18 cellular contexts compared by ENCODE assay signal in the genomic region with DNA sequence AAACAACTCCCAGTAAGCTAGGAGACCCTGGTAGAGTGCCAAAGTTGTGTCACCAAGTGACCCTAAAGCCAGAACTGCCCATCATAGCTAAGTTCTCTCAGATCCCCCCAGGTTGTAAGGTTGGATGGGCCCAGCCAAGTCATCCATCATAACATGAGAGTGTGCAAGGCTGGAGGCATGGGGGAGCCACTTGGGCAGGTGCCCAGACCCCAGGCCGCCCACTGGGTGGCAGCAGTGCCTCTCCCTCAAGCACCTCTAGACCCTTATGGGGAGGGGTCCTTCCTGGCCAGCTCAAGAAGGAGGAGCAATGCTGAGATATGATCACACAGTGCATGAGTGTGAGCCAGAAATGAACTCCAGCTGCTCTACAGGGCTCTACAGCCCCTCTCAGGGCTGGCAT.
DNase-seq lines count a peak whose midpoint lies in the region; ATAC-seq, FAIRE-seq and TF ChIP-seq lines count a peak whose summit lies in the region.
"Had no signal": no experiment of that assay in that cellular context is flagged by ENCODE, and none has a peak within 500 bp of the region (broad histone marks: within the 10 kb centered on the region; RNA-seq: fewer than 3 reads in every experiment).

No MANE protein-coding gene starts in this region.

- in situ Hi-C loops in Panc1 (cut with HindIII; ENCODE audit: low pct_unique_long_range_greater_than_20kb, low sequenced_read_pairs): no loop called here

- no peaks in the 10 kb centered on the region for H3K27me3 ChIP-seq in Panc1 (ENCODE audit: control insufficient read depth, insufficient read depth, low read length)
- H3K27me3 ChIP-seq: neutrophil had no signal

- no peaks in the 10 kb centered on the region for H3K36me3 Mint-ChIP-seq in effector memory CD8-positive, alpha-beta T cell (ENCODE audit: insufficient read depth)
- H3K36me3 Mint-ChIP-seq: activated naive CD4-positive, alpha-beta T cell treated with anti-CD3 and anti-CD28 coated beads, Interleukin-2, amount 50 U/mL, for 24 hours; CD4-positive, alpha-beta memory T cell had no signal

- H3K4me3 ChIP-seq in Panc1 (ENCODE audit: low read depth in 2 of 2, low read length in 2 of 2): no peak overlapping the region
- H3K4me3 ChIP-seq: coronary artery had no signal

- BruUV-seq in Panc1 (replicated peaks; lab: Mats Ljungman, UMichigan): no TSS peak

- no peak overlapping the region for H3K27ac ChIP-seq in Panc1 (ENCODE audit: low read length)
- H3K27ac ChIP-seq: coronary artery, neutrophil had no signal

- CTCF ChIA-PET in Panc1 (lab: Charles Lee): no interaction called here

- intact Hi-C loops in Panc1 (cut with micrococcal nuclease; ENCODE audit: unreplicated experiment): no loop called here

- H3K36me3 ChIP-seq in Panc1 (ENCODE audit: control insufficient read depth, insufficient read depth, low read length): no peaks in the 10 kb centered on the region
- H3K36me3 ChIP-seq: neutrophil had no signal

- H3K4me1 Mint-ChIP-seq in effector memory CD8-positive, alpha-beta T cell (ENCODE audit: low read depth in 2 of 2): no peaks in the 10 kb centered on the region
- H3K4me1 Mint-ChIP-seq: activated CD4-positive, alpha-beta memory T cell treated with anti-CD3 and anti-CD28 coated beads, Interleukin-2, amount 10 ng/mL, durations not matched to agents 7 days and 5 days; activated naive CD4-positive, alpha-beta T cell treated with anti-CD3 and anti-CD28 coated beads, Interleukin-2, amount 50 U/mL, for 24 hours; CD4-positive, alpha-beta memory T cell had no signal

- peak; percentile 36 for TF ChIP-seq CTCF in GM12874 (IDR thresholded peaks at IDR 0.05; ENCODE audit: insufficient read depth, low read depth, low read length)
- TF ChIP-seq CTCF in Panc1 (IDR thresholded peaks at IDR 0.05): peak; percentile 37; the same call in 1 of the 2 replicates

- H3K27ac Mint-ChIP-seq in effector memory CD8-positive, alpha-beta T cell: no peak overlapping the region
- H3K27ac Mint-ChIP-seq: activated CD4-positive, alpha-beta memory T cell treated with anti-CD3 and anti-CD28 coated beads, Interleukin-2, amount 10 ng/mL, durations not matched to agents 7 days and 5 days; activated naive CD4-positive, alpha-beta T cell treated with anti-CD3 and anti-CD28 coated beads, Interleukin-2, amount 50 U/mL, for 24 hours; CD4-positive, alpha-beta memory T cell had no signal

- no peak overlapping the region for H3K4me3 Mint-ChIP-seq in effector memory CD8-positive, alpha-beta T cell
- H3K4me3 Mint-ChIP-seq: activated CD4-positive, alpha-beta memory T cell treated with anti-CD3 and anti-CD28 coated beads, Interleukin-2, amount 10 ng/mL, durations not matched to agents 7 days and 5 days; activated naive CD4-positive, alpha-beta T cell treated with anti-CD3 and anti-CD28 coated beads, Interleukin-2, amount 50 U/mL, for 24 hours; CD4-positive, alpha-beta memory T cell had no signal

- POLR2A ChIA-PET in Panc1 (lab: Charles Lee): no interaction called here

- H3K9me3 ChIP-seq in Panc1 (ENCODE audit: control insufficient read depth, insufficient read depth, low read depth, low read length): no peaks in the 10 kb centered on the region
- H3K9me3 ChIP-seq: neutrophil had no signal

- H3K4me1 ChIP-seq in Panc1 (ENCODE audit: control insufficient read depth, insufficient read depth, low read length): no peaks in the 10 kb centered on the region

- peaks cover 25 to 65% of the 10 kb centered on the region in 2 donors for H3K27me3 Mint-ChIP-seq in effector memory CD8-positive, alpha-beta T cell

- no peak for FAIRE-seq in urothelium cell line (lab: Jason Lieb, UNC)

- H3K9me3 Mint-ChIP-seq in effector memory CD8-positive, alpha-beta T cell: peaks cover 0 to 5% of the 10 kb centered on the region in 2 donors
- H3K9me3 Mint-ChIP-seq: activated CD4-positive, alpha-beta memory T cell treated with anti-CD3 and anti-CD28 coated beads, Interleukin-2, amount 10 ng/mL, durations not matched to agents 7 days and 5 days; activated naive CD4-positive, alpha-beta T cell treated with anti-CD3 and anti-CD28 coated beads, Interleukin-2, amount 50 U/mL, for 24 hours had no signal

- DNase-seq in COR-L47 (lab: John Stamatoyannopoulos, UW) (peak; percentile 4), Panc1 (ENCODE audit: low read depth, low spot score) (no peak), iPS-NIHi11 (ENCODE audit: low spot score) (peak; percentile 79), urothelium cell line (ENCODE audit: low spot score) (no peak), dermis blood vessel endothelial cell (no peak)
- no peak for DNase-seq in effector memory CD8-positive, alpha-beta T cell
- DNase-seq: activated CD4-positive, alpha-beta memory T cell treated with anti-CD3 and anti-CD28 coated beads, Interleukin-2, amount 10 ng/mL, durations not matched to agents 7 days and 5 days; CD4-positive, alpha-beta memory T cell; foreskin fibroblast; NCI-H1048; NK-92 treated with Interleukin-12 subunit alpha and Interleukin-12 subunit beta, amount 100 ng/mL, for 24 hours; stimulated activated CD4-positive, alpha-beta T cell treated with anti-CD3 and anti-CD28 coated beads, Interleukin-15, amount 100 ng/mL, for 24 hours had no signal

- ATAC-seq in Panc1: no peak
- no peak for ATAC-seq in GM21515 (IDR thresholded peaks at IDR 0.05; ENCODE audit: unreplicated experiment)
- no peak for ATAC-seq in effector memory CD8-positive, alpha-beta T cell (replicated peaks)
- ATAC-seq: left lobe of liver had no signal

Comparison
In these comparisons a context has a peak if more than half of its experiments do, and no peak if none do; other contexts are left out.
1. DNase-seq: peak in COR-L47 (single experiment) and iPS-NIHi11 (single experiment); none in Panc1 (single experiment), urothelium cell line (single experiment), effector memory CD8-positive, alpha-beta T cell (0 of 3) and dermis blood vessel endothelial cell (single experiment).